Comparison of ENCODE assay signal across 10 cellular contexts in genomic region chr7:75650062-75650461, GRCh38.
DNase-seq lines count a peak whose midpoint lies in the region; ATAC-seq and TF ChIP-seq lines count a peak whose summit lies in the region.
"Had no signal": no experiment of that assay in that cellular context is flagged by ENCODE, and none has a peak within 500 bp of the region (broad histone marks: within the 10 kb centered on the region; RNA-seq: fewer than 3 reads in every experiment).

No MANE protein-coding gene starts in this region.

- peaks cover 6 to 19% of the 10 kb centered on the region in 2 donors for H3K4me1 ChIP-seq in ascending aorta
- H3K4me1 ChIP-seq in left lung: peaks cover 18 to 25% of the 10 kb centered on the region in 2 donors
- H3K4me1 ChIP-seq in stomach: peaks cover 7 to 21% (median 16%) of the 10 kb centered on the region in 4 donors
- no peaks in the 10 kb centered on the region for H3K4me1 ChIP-seq in effector memory CD4-positive, alpha-beta T cell (ENCODE audit: control insufficient read depth, insufficient read depth, low read length, poor library complexity, severe bottlenecking)

- H3K27me3 ChIP-seq in ascending aorta: no peaks in the 10 kb centered on the region
- no peaks in the 10 kb centered on the region for H3K27me3 ChIP-seq in left lung
- H3K27me3 ChIP-seq in stomach: no peaks in the 10 kb centered on the region
- H3K27me3 ChIP-seq in effector memory CD4-positive, alpha-beta T cell (replicated peaks; ENCODE audit: control insufficient read depth, insufficient read depth, low read length, poor library complexity, severe bottlenecking): no peaks in the 10 kb centered on the region

- intact Hi-C loops in ascending aorta (cut with DNase I): no loop called here
- intact Hi-C loops in left lung (cut with DNase I): no loop called here
- intact Hi-C loops in stomach (cut with DNase I; ENCODE audit: low total_unique reads): no loop called here

- H3K4me3 ChIP-seq in ascending aorta (no peak overlapping the region), left lung (no peak overlapping the region), stomach (no peak overlapping the region)
- no peak overlapping the region for H3K4me3 ChIP-seq in effector memory CD4-positive, alpha-beta T cell (ENCODE audit: insufficient read depth, low read depth, low read length, poor library complexity, severe bottlenecking)

- H3K36me3 ChIP-seq in ascending aorta (peaks cover 0 to 7% of the 10 kb centered on the region in 2 donors), left lung (no peaks in the 10 kb centered on the region), stomach (no peaks in the 10 kb centered on the region)
- H3K36me3 ChIP-seq in effector memory CD4-positive, alpha-beta T cell (ENCODE audit: control insufficient read depth, insufficient read depth, low read length): no peaks in the 10 kb centered on the region

- TF ChIP-seq EP300 in stomach (IDR thresholded peaks at IDR 0.05): no peak

- ATAC-seq in left lung (peak; percentile 91), HG03432 (IDR thresholded peaks at IDR 0.05; ENCODE audit: unreplicated experiment) (no peak)

- H3K27ac ChIP-seq in ascending aorta (peak overlapping the region; percentile 74 to 82), left lung (peak overlapping the region; percentile 42 to 57), stomach (peak overlapping the region in 4 of 5 donors; percentile 14 to 55 (median 52))
- no peak overlapping the region for H3K27ac ChIP-seq in effector memory CD4-positive, alpha-beta T cell (ENCODE audit: insufficient read depth, low read length, poor library complexity, severe bottlenecking)

- 48 to 87% (median 54%) methylated on average over 2 to 7 of the region's 7 CpGs for WGBS in stomach, 5 donors

- H3K9me3 ChIP-seq in ascending aorta (no peaks in the 10 kb centered on the region), left lung (no peaks in the 10 kb centered on the region), stomach (no peaks in the 10 kb centered on the region)
- H3K9me3 ChIP-seq in effector memory CD4-positive, alpha-beta T cell (ENCODE audit: control insufficient read depth, low read length): no peaks in the 10 kb centered on the region

- no peak for TF ChIP-seq POLR2A in stomach (IDR thresholded peaks at IDR 0.05)

- DNase-seq in HuH-7.5 (ENCODE audit: low spot score): peak; percentile 34
- no peak for DNase-seq in ascending aorta (ENCODE audit: low spot score in 2 of 2)
- DNase-seq in left lung: peak; percentile 81 to 84
- no peak for DNase-seq in stomach
- DNase-seq in H4 (ENCODE audit: low spot score): no peak
- no peak for DNase-seq in effector memory CD4-positive, alpha-beta T cell
- no peak for DNase-seq in stimulated activated CD4-positive, alpha-beta T cell treated with anti-CD3 and anti-CD28 coated beads, Interleukin-4, amount 100 ng/mL, for 1 hour
- DNase-seq: activated CD4-positive, alpha-beta T cell treated with anti-CD3 and anti-CD28 coated beads, Interleukin-2, amount 10 ng/mL, durations not matched to agents 7 days and 5 days; effector CD4-positive, alpha-beta T cell had no signal

- TF ChIP-seq CTCF in ascending aorta (IDR thresholded peaks at IDR 0.05) (no peak), left lung (IDR thresholded peaks at IDR 0.05) (no peak), stomach (IDR thresholded peaks at IDR 0.05) (no peak)

Comparison
In these comparisons a context has a peak if more than half of its experiments do, and no peak if none do; other contexts are left out.
1. DNase-seq: peak in HuH-7.5 (single experiment) and left lung (2 of 2); none in ascending aorta (0 of 2), stomach (single experiment), H4 (single experiment), effector memory CD4-positive, alpha-beta T cell (0 of 3) and stimulated activated CD4-positive, alpha-beta T cell treated with anti-CD3 and anti-CD28 coated beads, Interleukin-4, amount 100 ng/mL, for 1 hour (single experiment).